9 cellular contexts compared by ENCODE assay signal in the genomic region with DNA sequence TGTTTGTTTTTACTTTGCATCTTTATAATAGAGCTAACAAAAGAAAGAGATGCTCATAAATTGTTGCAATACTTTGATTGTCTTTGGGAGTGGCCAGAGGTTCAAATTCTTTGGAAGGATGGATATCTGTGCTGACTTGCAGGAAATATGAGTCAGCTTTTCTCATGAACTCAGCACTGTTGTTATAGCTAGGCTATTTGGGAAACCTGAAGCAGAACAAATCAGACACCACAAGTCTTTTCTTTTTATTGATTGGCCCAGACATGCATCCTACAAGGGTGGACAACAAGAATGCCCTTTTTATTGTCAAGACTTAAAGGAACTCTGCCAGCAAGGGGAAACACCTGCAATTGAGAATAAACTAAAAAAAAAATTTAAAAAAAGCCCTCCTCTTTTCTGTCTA. TPM values are rescaled to one million over a fixed set of nuclear protein-coding genes. Genes with fewer than 3 reads are reported as not detected.
A peak's percentile ranks its signal among the peaks of the same experiment; 100 is the strongest.
DNase-seq lines count a peak whose midpoint lies in the region; ATAC-seq and TF ChIP-seq lines count a peak whose summit lies in the region.
"Had no signal": no experiment of that assay in that cellular context is flagged by ENCODE, and none has a peak within 500 bp of the region (broad histone marks: within the 10 kb centered on the region; RNA-seq: fewer than 3 reads in every experiment).

No MANE protein-coding gene starts in this region.

- H3K36me3 ChIP-seq in OCI-LY7 (ENCODE audit: insufficient read depth, low read length), result no peaks in the 10 kb centered on the region
- H3K36me3 ChIP-seq: heart right ventricle had no signal

- DNase-seq in NCI-H146 (lab: John Stamatoyannopoulos, UW) (peak; percentile 29), NCI-H146 treated with DMSO at 0.1 percent for 48 hours (lab: John Stamatoyannopoulos, UW; ENCODE audit: unreplicated experiment) (no peak), OCI-LY7 (ENCODE audit: low spot score) (no peak), dedifferentiated amniotic fluid mesenchymal stem cell (ENCODE audit: extremely low spot score) (peak; percentile 38), osteocyte (ENCODE audit: extremely low spot score, unreplicated experiment) (no peak), COR-L47 (lab: John Stamatoyannopoulos, UW) (no peak), midbrain (lab: John Stamatoyannopoulos, UW) (no peak)
- DNase-seq: heart right ventricle had no signal

- 0 out of 2 replicates have a peak overlapping the region, but pooled peaks have one; percentile 32 for H2AFZ ChIP-seq in OCI-LY7 (ENCODE audit: low read length)

- intact Hi-C loops in OCI-LY7 (cut with micrococcal nuclease; ENCODE audit: unreplicated experiment), result no loop called here

- no peaks in the 10 kb centered on the region for H3K27me3 Mint-ChIP-seq in osteocyte (ENCODE audit: unreplicated experiment)

- H3K79me2 ChIP-seq in OCI-LY7 (ENCODE audit: insufficient read depth, low read depth, low read length), result peaks cover 17% of the 10 kb centered on the region; the same call in 1 of the 2 replicates

- TF ChIP-seq CTCF in OCI-LY7 (conservative IDR thresholded peaks at IDR 0.05; ENCODE audit: low read length) (no peak), osteocyte (IDR thresholded peaks at IDR 0.05) (no peak)

- peaks cover 44% of the 10 kb centered on the region for H3K4me1 ChIP-seq in OCI-LY7 (ENCODE audit: insufficient read depth, low read length, poor library complexity, severe bottlenecking)

- ATAC-seq in GM21717 (IDR thresholded peaks at IDR 0.05; ENCODE audit: unreplicated experiment), result no peak
- ATAC-seq: heart right ventricle had no signal

- H4K20me1 ChIP-seq in OCI-LY7 (ENCODE audit: insufficient read depth, low read length), result no peaks in the 10 kb centered on the region

- H3K4me3 Mint-ChIP-seq in osteocyte (ENCODE audit: unreplicated experiment), result no peak overlapping the region

- no peaks in the 10 kb centered on the region for H3K9me3 Mint-ChIP-seq in osteocyte (ENCODE audit: unreplicated experiment)

- H3K4me3 ChIP-seq in OCI-LY7 (ENCODE audit: low read depth, low read length, poor library complexity, severe bottlenecking), result no peak overlapping the region
- H3K4me3 ChIP-seq: heart right ventricle had no signal

- 0 out of 2 replicates have a peak overlapping the region, but pooled peaks have one; percentile 9 for H3K4me2 ChIP-seq in OCI-LY7 (ENCODE audit: low read length)

- CTCF ChIA-PET in OCI-LY7 (lab: Charles Lee; ENCODE audit: unreplicated experiment), result no interaction called here

- no peak overlapping the region for H3K27ac ChIP-seq in OCI-LY7 (ENCODE audit: low read depth, low read length, poor library complexity, severe bottlenecking)
- H3K27ac ChIP-seq: heart right ventricle had no signal

- no peaks in the 10 kb centered on the region for H3K9me2 ChIP-seq in OCI-LY7 (ENCODE audit: insufficient read depth, low read length)

- POLR2A ChIA-PET in OCI-LY7 (lab: Charles Lee), result interaction anchor here (0.6 to 1.2 kb wide), 5 partner anchors 10 to 611 kb away, joined by 3 to 5 read pairs (median 3); a partner anchor contains a TSS

- H3K4me1 Mint-ChIP-seq in osteocyte (ENCODE audit: unreplicated experiment), result peaks cover 34% of the 10 kb centered on the region

- H3K9me3 ChIP-seq in OCI-LY7 (ENCODE audit: low read length), result no peaks in the 10 kb centered on the region
- H3K9me3 ChIP-seq: heart right ventricle had no signal

- no TSS peak for BruUV-seq in OCI-LY7 (replicated peaks; lab: Mats Ljungman, UMichigan)

- peak overlapping the region; percentile 6 for H3K27ac Mint-ChIP-seq in osteocyte (ENCODE audit: unreplicated experiment)

- no peaks in the 10 kb centered on the region for H3K36me3 Mint-ChIP-seq in osteocyte (ENCODE audit: unreplicated experiment)

RNA-seq across cellular contexts. Expression of a gene that starts 4.5 kb away (rescaled TPM):
- 42.7 and 47.9 TPM in 2 replicates for total RNA-seq in OCI-LY7 (2014; rRNA removed; shearing (Covaris generic))
- total RNA-seq in OCI-LY7 (2022) (86.5 and 96.3 TPM in 2 replicates), osteocyte (22.5 and 24.5 TPM in 2 replicates)

Comparison
In these comparisons a context has a peak if more than half of its experiments do, and no peak if none do; other contexts are left out.
1. DNase-seq: peak in NCI-H146 (single experiment) and dedifferentiated amniotic fluid mesenchymal stem cell (single experiment); none in NCI-H146 treated with DMSO at 0.1 percent for 48 hours (single experiment), OCI-LY7 (single experiment), osteocyte (single experiment), COR-L47 (single experiment) and midbrain (single experiment).